ENCODE assay signal across 1 cellular context in genomic region chr2:71562518-71562917, GRCh38.
TF ChIP-seq lines count a peak whose summit lies in the region.

No MANE protein-coding gene starts in this region.

TF ChIP-seq in IMR-90, 13 proteins besides CTCF, POLR2A, EP300 and RAD21 (continued from another document):
- TF ChIP-seq ELK1 (IDR thresholded peaks at IDR 0.05; ENCODE audit: borderline replicate concordance, low read depth, low read length), result no peak
- TF ChIP-seq MXI1 (IDR thresholded peaks at IDR 0.05; ENCODE audit: borderline replicate concordance, low read depth, low read length), result no peak
- TF ChIP-seq FOS (IDR thresholded peaks at IDR 0.05; ENCODE audit: low read depth, low read length), result no peak
- no peak for TF ChIP-seq CEBPB (IDR thresholded peaks at IDR 0.05; ENCODE audit: low read depth, low read length)
- TF ChIP-seq USF2 (IDR thresholded peaks at IDR 0.05; ENCODE audit: low read depth, low read length), result no peak
- TF ChIP-seq BHLHE40 (IDR thresholded peaks at IDR 0.05; ENCODE audit: low read depth, low read length), result no peak
- TF ChIP-seq NFE2L2 (IDR thresholded peaks at IDR 0.05; ENCODE audit: low read depth, low read length), result no peak
- TF ChIP-seq CHD1 (IDR thresholded peaks at IDR 0.05; ENCODE audit: low read depth, low read length), result no peak
- TF ChIP-seq RFX5 (IDR thresholded peaks at IDR 0.05; ENCODE audit: low read depth, low read length), result no peak
TF ChIP-seq in IMR-90: peak in this region for 0.
